15 cellular contexts compared by ENCODE assay signal in the genomic region with DNA sequence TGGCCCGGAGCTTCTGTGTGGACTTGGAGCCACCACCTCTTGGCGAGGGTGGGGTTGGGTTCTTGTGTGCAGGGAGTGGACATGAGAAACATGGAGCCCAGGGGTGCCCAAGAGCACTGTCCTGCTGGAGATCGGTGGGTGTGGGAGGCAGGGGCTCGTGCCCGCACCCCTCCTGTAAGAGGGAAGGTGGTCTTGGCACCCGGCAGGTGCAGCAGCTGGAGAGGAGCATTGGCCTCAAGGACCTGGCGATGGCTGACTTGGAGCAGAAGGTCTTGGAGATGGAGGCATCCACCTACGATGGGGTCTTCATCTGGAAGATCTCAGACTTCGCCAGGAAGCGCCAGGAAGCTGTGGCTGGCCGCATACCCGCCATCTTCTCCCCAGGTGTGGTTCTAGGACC. TPM values are rescaled to one million over a fixed set of nuclear protein-coding genes. Genes with fewer than 3 reads are reported as not detected.
DNase-seq lines count a peak whose midpoint lies in the region; ATAC-seq and TF ChIP-seq lines count a peak whose summit lies in the region.
"Had no signal": no experiment of that assay in that cellular context is flagged by ENCODE, and none has a peak within 500 bp of the region (broad histone marks: within the 10 kb centered on the region; RNA-seq: fewer than 3 reads in every experiment).

No MANE protein-coding gene starts in this region.

- peak overlapping the region; percentile 41 for H3K27ac Mint-ChIP-seq in activated naive CD4-positive, alpha-beta T cell treated with anti-CD3 and anti-CD28 coated beads, Interleukin-2, amount 50 U/mL, for 24 hours
- H3K27ac Mint-ChIP-seq in activated naive CD4-positive, alpha-beta T cell treated with anti-CD3 and anti-CD28 coated beads, Interleukin-2, amount 10 ng/mL, durations not matched to agents 7 days and 5 days: no peak overlapping the region
- H3K27ac Mint-ChIP-seq: CD4-positive, CD25-positive, alpha-beta regulatory T cell had no signal

- WGBS in sigmoid colon, 2 donors: 96 to 97% methylated on average over 12 of the region's 12 CpGs

- peaks cover 6% of the 10 kb centered on the region for H3K36me3 Mint-ChIP-seq in activated naive CD4-positive, alpha-beta T cell treated with anti-CD3 and anti-CD28 coated beads, Interleukin-2, amount 50 U/mL, for 24 hours
- peaks cover 44% of the 10 kb centered on the region for H3K36me3 Mint-ChIP-seq in activated naive CD4-positive, alpha-beta T cell treated with anti-CD3 and anti-CD28 coated beads, Interleukin-2, amount 10 ng/mL, durations not matched to agents 7 days and 5 days

- intact Hi-C loops in left cardiac atrium (cut with DNase I) (loop anchor here in 1 of 2 donors (10.0 kb wide), 1 partner anchor 56 kb away; the partner anchor contains the start of gene EDF1), sigmoid colon (cut with DNase I) (no loop called here)

- no peak for TF ChIP-seq EP300 in sigmoid colon (IDR thresholded peaks at IDR 0.05)

- peaks cover 4% of the 10 kb centered on the region for H3K4me1 Mint-ChIP-seq in activated naive CD4-positive, alpha-beta T cell treated with anti-CD3 and anti-CD28 coated beads, Interleukin-2, amount 50 U/mL, for 24 hours
- peaks cover 10% of the 10 kb centered on the region for H3K4me1 Mint-ChIP-seq in activated naive CD4-positive, alpha-beta T cell treated with anti-CD3 and anti-CD28 coated beads, Interleukin-2, amount 10 ng/mL, durations not matched to agents 7 days and 5 days

- no peaks in the 10 kb centered on the region for H3K27me3 Mint-ChIP-seq in activated naive CD4-positive, alpha-beta T cell treated with anti-CD3 and anti-CD28 coated beads, Interleukin-2, amount 50 U/mL, for 24 hours
- H3K27me3 Mint-ChIP-seq in activated naive CD4-positive, alpha-beta T cell treated with anti-CD3 and anti-CD28 coated beads, Interleukin-2, amount 10 ng/mL, durations not matched to agents 7 days and 5 days: no peaks in the 10 kb centered on the region
- H3K27me3 Mint-ChIP-seq: CD4-positive, CD25-positive, alpha-beta regulatory T cell had no signal

- H3K27me3 ChIP-seq in right atrium auricular region (no peaks in the 10 kb centered on the region), osteoblast (ENCODE audit: insufficient read depth, low read length) (no peaks in the 10 kb centered on the region), sigmoid colon (no peaks in the 10 kb centered on the region)
- H3K27me3 ChIP-seq: BLaER1 treated with 17β-estradiol and CSF1 and Interleukin-3, amounts not matched to agents 10 nM and 100 nM had no signal

- H3K36me3 ChIP-seq in right atrium auricular region: peaks cover 34% of the 10 kb centered on the region
- peaks cover 34% of the 10 kb centered on the region for H3K36me3 ChIP-seq in osteoblast (ENCODE audit: insufficient read depth, low read length)
- peaks cover 10 to 68% (median 31%) of the 10 kb centered on the region in 4 donors for H3K36me3 ChIP-seq in sigmoid colon

- H3K27ac ChIP-seq in right atrium auricular region (peak overlapping the region; percentile 72), osteoblast (ENCODE audit: low read depth, low read length) (no peak overlapping the region), sigmoid colon (no peak overlapping the region)
- H3K27ac ChIP-seq: BLaER1 treated with 17β-estradiol and CSF1 and Interleukin-3, amounts not matched to agents 10 nM and 100 nM; GM23248 had no signal

- no peak for DNase-seq in activated naive CD4-positive, alpha-beta T cell treated with anti-CD3 and anti-CD28 coated beads, Interleukin-2, amount 10 ng/mL, durations not matched to agents 7 days and 5 days
- DNase-seq in right atrium auricular region (ENCODE audit: low spot score): no peak
- no peak for DNase-seq in left cardiac atrium
- DNase-seq in osteoblast (ENCODE audit: insufficient read length, low spot score, missing footprints): peak; percentile 57
- no peak for DNase-seq in NCI-H1694 treated with DMSO at 0.1 percent for 48 hours (lab: John Stamatoyannopoulos, UW)
- DNase-seq in sigmoid colon: no peak
- DNase-seq: ACHN; Calu3; CD4-positive, CD25-positive, alpha-beta regulatory T cell; DMS 273 treated with DMSO at 0.1 percent for 48 hours; GM23248 had no signal

- no peaks in the 10 kb centered on the region for H3K9me3 Mint-ChIP-seq in activated naive CD4-positive, alpha-beta T cell treated with anti-CD3 and anti-CD28 coated beads, Interleukin-2, amount 50 U/mL, for 24 hours
- H3K9me3 Mint-ChIP-seq in activated naive CD4-positive, alpha-beta T cell treated with anti-CD3 and anti-CD28 coated beads, Interleukin-2, amount 10 ng/mL, durations not matched to agents 7 days and 5 days: no peaks in the 10 kb centered on the region
- H3K9me3 Mint-ChIP-seq: CD4-positive, CD25-positive, alpha-beta regulatory T cell had no signal

- no peak overlapping the region for H3K4me2 ChIP-seq in osteoblast (ENCODE audit: insufficient read depth, low read length)
- H3K4me2 ChIP-seq: BLaER1 treated with 17β-estradiol and CSF1 and Interleukin-3, amounts not matched to agents 10 nM and 100 nM had no signal

- ATAC-seq in left cardiac atrium: no peak

- TF ChIP-seq CTCF in right atrium auricular region (IDR thresholded peaks at IDR 0.05): no peak
- no peak for TF ChIP-seq CTCF in osteoblast (IDR thresholded peaks at IDR 0.05; ENCODE audit: extremely low read depth, low read depth, low read length)
- TF ChIP-seq CTCF in sigmoid colon (IDR thresholded peaks at IDR 0.05): no peak

- CTCF ChIA-PET in activated naive CD4-positive, alpha-beta T cell treated with anti-CD3 and anti-CD28 coated beads, Interleukin-2, amount 10 ng/mL, durations not matched to agents 7 days and 5 days (lab: Charles Lee): interaction anchor here (0.9 kb wide), 1 partner anchor 11 kb away, joined by 3 read pairs; no protein-coding TSS in a partner anchor

- H3K9me3 ChIP-seq in right atrium auricular region (no peaks in the 10 kb centered on the region), osteoblast (ENCODE audit: low read depth, low read length) (no peaks in the 10 kb centered on the region), sigmoid colon (no peaks in the 10 kb centered on the region)
- H3K9me3 ChIP-seq: BLaER1 treated with 17β-estradiol and CSF1 and Interleukin-3, amounts not matched to agents 10 nM and 100 nM had no signal

- H3K79me2 ChIP-seq in osteoblast (ENCODE audit: insufficient read depth, low read length): no peaks in the 10 kb centered on the region

- no peak for TF ChIP-seq POLR2A in sigmoid colon (IDR thresholded peaks at IDR 0.05)

- H3K4me3 ChIP-seq in right atrium auricular region (no peak overlapping the region), osteoblast (ENCODE audit: insufficient read depth, low read length) (no peak overlapping the region), sigmoid colon (no peak overlapping the region)
- H3K4me3 ChIP-seq: BLaER1 treated with 17β-estradiol and CSF1 and Interleukin-3, amounts not matched to agents 10 nM and 100 nM; GM23248 had no signal

- no peak overlapping the region for H3K4me3 Mint-ChIP-seq in activated naive CD4-positive, alpha-beta T cell treated with anti-CD3 and anti-CD28 coated beads, Interleukin-2, amount 50 U/mL, for 24 hours
- H3K4me3 Mint-ChIP-seq in activated naive CD4-positive, alpha-beta T cell treated with anti-CD3 and anti-CD28 coated beads, Interleukin-2, amount 10 ng/mL, durations not matched to agents 7 days and 5 days: no peak overlapping the region
- H3K4me3 Mint-ChIP-seq: CD4-positive, CD25-positive, alpha-beta regulatory T cell had no signal

- peaks cover 2% of the 10 kb centered on the region for H4K20me1 ChIP-seq in osteoblast (ENCODE audit: insufficient read depth, low read length)

- H3K4me1 ChIP-seq in right atrium auricular region (peaks cover 0 to 32% of the 10 kb centered on the region in 2 donors), osteoblast (ENCODE audit: insufficient read depth, low read length) (no peaks in the 10 kb centered on the region), sigmoid colon (no peaks in the 10 kb centered on the region)
- H3K4me1 ChIP-seq: BLaER1 treated with 17β-estradiol and CSF1 and Interleukin-3, amounts not matched to agents 10 nM and 100 nM had no signal

- H2AFZ ChIP-seq in osteoblast (ENCODE audit: low read length): no peak overlapping the region
- H2AFZ ChIP-seq: GM23248 had no signal

RNA-seq across cellular contexts. Expression of gene FBXW5, which starts 23.7 kb away (rescaled TPM):
- 100 to 1,000 TPM; 203 to 233 TPM for total RNA-seq in right atrium auricular region
- total RNA-seq in left cardiac atrium: 100 to 1,000 TPM in 1 of 2 donors, 10 to 100 TPM in 1; 98.4 to 130 TPM
- total RNA-seq in osteoblast: 143 and 157 TPM in 2 replicates
- 100 to 1,000 TPM; 153 to 202 (median 171) TPM for total RNA-seq in sigmoid colon
- polyA plus RNA-seq in sigmoid colon: 100 to 1,000 TPM; 147 to 182 (median 165) TPM

RNA-seq across cellular contexts. Expression of gene C8G, which starts 24.2 kb away (rescaled TPM):
- total RNA-seq in right atrium auricular region: not detected
- total RNA-seq in left cardiac atrium: 1 to 10 TPM in 1 of 2 donors, under 1 TPM in 1; 0.88 to 3.5 TPM
- 1.2 TPM in 1 of 2 replicates, not detected in the other for total RNA-seq in osteoblast
- not detected for total RNA-seq in sigmoid colon
- polyA plus RNA-seq in sigmoid colon: 10 to 100 TPM in 1 of 3 donors, 1 to 10 TPM in 2; 4.2 to 11.1 (median 5.4) TPM
- total RNA-seq: A172, Daoy, GM23248 had no signal

RNA-seq across cellular contexts. Expression of gene LCN12, which starts 31.2 kb away (rescaled TPM):
- total RNA-seq in right atrium auricular region (10 to 100 TPM; 10.8 to 11.3 TPM), left cardiac atrium (10 to 100 TPM in 1 of 2 donors, 1 to 10 TPM in 1; 7.0 to 11.9 TPM), osteoblast (not detected in 2 replicates), sigmoid colon (1 to 10 TPM in 1 of 4 donors, not detected in 3; 1.2 TPM)
- 1 to 10 TPM in 1 of 3 donors, not detected in 2; 3.0 TPM for polyA plus RNA-seq in sigmoid colon
- total RNA-seq: Daoy, GM23248 had no signal
- polyA plus RNA-seq: CD4-positive, CD25-positive, alpha-beta regulatory T cell; GM23248 had no signal

RNA-seq across cellular contexts. Expression of gene TRAF2, which starts 34.5 kb away (rescaled TPM):
- total RNA-seq in right atrium auricular region (1 to 10 TPM; 1.9 to 4.1 TPM), left cardiac atrium (10 to 100 TPM in 1 of 2 donors, 1 to 10 TPM in 1; 8.8 to 11.8 TPM), osteoblast (6.2 and 6.8 TPM in 2 replicates), sigmoid colon (1 to 10 TPM; 1.8 to 5.5 (median 3.9) TPM)
- 10 to 100 TPM; 13.2 to 21.9 (median 13.9) TPM for polyA plus RNA-seq in sigmoid colon

RNA-seq across cellular contexts. Expression of gene EDF1, which starts 54.7 kb away (rescaled TPM):
- 100 to 1,000 TPM; 329 to 428 TPM for total RNA-seq in right atrium auricular region
- total RNA-seq in left cardiac atrium: 100 to 1,000 TPM; 296 to 304 TPM
- 126 and 173 TPM in 2 replicates for total RNA-seq in osteoblast
- total RNA-seq in sigmoid colon: 100 to 1,000 TPM; 261 to 303 (median 281) TPM
- polyA plus RNA-seq in sigmoid colon: 100 to 1,000 TPM; 541 to 755 (median 730) TPM

Comparison
In these comparisons a context has a peak if more than half of its experiments do, and no peak if none do; other contexts are left out.
1. H3K27ac ChIP-seq: peak in right atrium auricular region (2 of 2); none in osteoblast (single experiment) and sigmoid colon (0 of 4).